ENCODE assay signal across 9 cellular contexts in the genomic region with DNA sequence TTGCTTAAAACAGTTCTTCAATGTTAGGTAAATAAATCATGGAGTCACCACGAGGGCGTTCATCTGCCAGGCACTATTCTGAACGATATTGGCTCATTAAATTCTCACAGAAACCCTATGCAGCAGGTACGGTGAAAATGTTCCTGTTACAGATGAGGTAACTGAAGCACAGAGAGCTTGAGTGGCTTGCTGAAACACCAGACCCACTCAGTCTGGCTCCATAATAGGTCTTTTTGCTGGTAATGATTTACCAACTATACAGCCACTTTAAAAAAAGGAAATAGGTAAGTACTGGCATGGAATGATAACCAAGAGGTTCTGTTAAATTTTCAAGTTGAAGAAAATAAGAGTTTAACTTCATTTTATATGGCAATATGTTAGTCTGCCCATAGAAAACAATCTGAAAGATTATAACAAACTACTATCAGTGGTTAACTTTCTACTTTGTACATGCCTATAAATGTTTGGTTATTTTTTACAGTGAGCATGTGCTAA. TPM values are rescaled to one million over a fixed set of nuclear protein-coding genes. Genes with fewer than 3 reads are reported as not detected.
DNase-seq lines count a peak whose midpoint lies in the region; ATAC-seq and TF ChIP-seq lines count a peak whose summit lies in the region.
"Had no signal": no experiment of that assay in that cellular context is flagged by ENCODE, and none has a peak within 500 bp of the region (broad histone marks: within the 10 kb centered on the region; RNA-seq: fewer than 3 reads in every experiment).

No MANE protein-coding gene starts in this region.

- POLR2A ChIA-PET in HEK293T (lab: Yijun Ruan, JAX) = interaction anchor here (0.9 to 1.5 kb wide), 4 partner anchors 15 to 53 kb away, joined by 3 to 4 read pairs (median 4); no protein-coding TSS in a partner anchor

- no peaks in the 10 kb centered on the region for H3K27me3 Mint-ChIP-seq in CD4-positive, CD25-positive, alpha-beta regulatory T cell
- H3K27me3 Mint-ChIP-seq in neural progenitor cell (ENCODE audit: insufficient read depth, low read depth) = no peaks in the 10 kb centered on the region
- H3K27me3 Mint-ChIP-seq in HFFc6 (ENCODE audit: insufficient read depth) = peaks cover 3% of the 10 kb centered on the region
- H3K27me3 Mint-ChIP-seq: central memory CD8-positive, alpha-beta T cell had no signal

- H3K4me1 Mint-ChIP-seq in CD4-positive, CD25-positive, alpha-beta regulatory T cell = peaks cover 12 to 30% (median 22%) of the 10 kb centered on the region in 4 donors
- peaks cover 18% of the 10 kb centered on the region for H3K4me1 Mint-ChIP-seq in neural progenitor cell
- H3K4me1 Mint-ChIP-seq in HFFc6 (ENCODE audit: low read depth) = peaks cover 22% of the 10 kb centered on the region

- peak overlapping the region; percentile 97 for H3K27ac ChIP-seq in CD4-positive, CD25-positive, alpha-beta regulatory T cell (ENCODE audit: insufficient read depth, low read length, poor library complexity, severe bottlenecking)
- H3K27ac ChIP-seq in caudate nucleus (ENCODE audit: low read depth, low read length) (peak overlapping the region; percentile 95), neural progenitor cell (no peak overlapping the region)

- H3K27me3 ChIP-seq in CD4-positive, CD25-positive, alpha-beta regulatory T cell (ENCODE audit: control insufficient read depth, insufficient read depth, low read length) = no peaks in the 10 kb centered on the region
- H3K27me3 ChIP-seq in neural progenitor cell = no peaks in the 10 kb centered on the region

- ATAC-seq in CD4-positive, CD25-positive, alpha-beta regulatory T cell (ENCODE audit: low read depth in 2 of 2) = no peak
- ATAC-seq in HG03095 (IDR thresholded peaks at IDR 0.05; ENCODE audit: unreplicated experiment) (no peak), HG02678 (IDR thresholded peaks at IDR 0.05; ENCODE audit: unreplicated experiment) (no peak)

- no peak overlapping the region for H2AFZ ChIP-seq in neural progenitor cell (replicated peaks)

- CTCF ChIA-PET in HEK293T (lab: Yijun Ruan, JAX) = no interaction called here

- peaks cover 36% of the 10 kb centered on the region for H3K4me1 ChIP-seq in CD4-positive, CD25-positive, alpha-beta regulatory T cell (ENCODE audit: control insufficient read depth, insufficient read depth, low read length, poor library complexity, severe bottlenecking)
- H3K4me1 ChIP-seq in neural progenitor cell = peaks cover 20% of the 10 kb centered on the region

- peaks cover 10% of the 10 kb centered on the region for H3F3A ChIP-seq in neural progenitor cell (ENCODE audit: low read depth)

- H3K27ac Mint-ChIP-seq in CD4-positive, CD25-positive, alpha-beta regulatory T cell = no peak overlapping the region
- H3K27ac Mint-ChIP-seq in neural progenitor cell = no peak overlapping the region
- H3K27ac Mint-ChIP-seq in HFFc6 = no peak overlapping the region

- H3K9me3 ChIP-seq in CD4-positive, CD25-positive, alpha-beta regulatory T cell (ENCODE audit: control insufficient read depth in 2 of 2, low read length in 2 of 2) = no peaks in the 10 kb centered on the region
- no peaks in the 10 kb centered on the region for H3K9me3 ChIP-seq in neural progenitor cell (ENCODE audit: low read depth)

- no peaks in the 10 kb centered on the region for H3K36me3 ChIP-seq in CD4-positive, CD25-positive, alpha-beta regulatory T cell (ENCODE audit: control insufficient read depth, insufficient read depth, low read length)
- no peaks in the 10 kb centered on the region for H3K36me3 ChIP-seq in neural progenitor cell

- DNase-seq in CD4-positive, CD25-positive, alpha-beta regulatory T cell = no peak
- DNase-seq in HEK293T (ENCODE audit: extremely low spot score) (no peak), caudate nucleus (lab: John Stamatoyannopoulos, UW) (no peak), neural progenitor cell (ENCODE audit: low spot score) (no peak), HFFc6 (no peak), COR-L47 (lab: John Stamatoyannopoulos, UW) (no peak)

- peaks cover 34% of the 10 kb centered on the region for H4K20me1 ChIP-seq in neural progenitor cell (ENCODE audit: low read depth)

- H3K79me2 ChIP-seq in neural progenitor cell (ENCODE audit: low read depth) = peaks cover 44% of the 10 kb centered on the region

- TF ChIP-seq CTCF in neural progenitor cell (IDR thresholded peaks at IDR 0.05) (no peak), HFFc6 (IDR thresholded peaks at IDR 0.05) (no peak)

- H3K9ac ChIP-seq in neural progenitor cell = no peak overlapping the region

- peaks cover 10% of the 10 kb centered on the region for H3K36me3 Mint-ChIP-seq in CD4-positive, CD25-positive, alpha-beta regulatory T cell
- H3K36me3 Mint-ChIP-seq in neural progenitor cell (no peaks in the 10 kb centered on the region), HFFc6 (ENCODE audit: low read depth) (peaks cover 9% of the 10 kb centered on the region)

- peak overlapping the region; percentile 96 for H3K4me2 ChIP-seq in neural progenitor cell

- peak overlapping the region; percentile 90 for H3K4me3 ChIP-seq in CD4-positive, CD25-positive, alpha-beta regulatory T cell (ENCODE audit: low read depth, low read length)
- peak overlapping the region; percentile 81 for H3K4me3 ChIP-seq in neural progenitor cell

- no peaks in the 10 kb centered on the region for H3K9me3 Mint-ChIP-seq in CD4-positive, CD25-positive, alpha-beta regulatory T cell
- H3K9me3 Mint-ChIP-seq in neural progenitor cell = no peaks in the 10 kb centered on the region
- H3K9me3 Mint-ChIP-seq in HFFc6 = no peaks in the 10 kb centered on the region; the same call in 1 of the 2 replicates
- H3K9me3 Mint-ChIP-seq: central memory CD8-positive, alpha-beta T cell had no signal

- H3K4me3 Mint-ChIP-seq in CD4-positive, CD25-positive, alpha-beta regulatory T cell = no peak overlapping the region
- H3K4me3 Mint-ChIP-seq in neural progenitor cell (no peak overlapping the region), HFFc6 (no peak overlapping the region)
- H3K4me3 Mint-ChIP-seq: central memory CD8-positive, alpha-beta T cell had no signal

TF ChIP-seq in HEK293T, 16 proteins besides CTCF, POLR2A, EP300 and RAD21:
- TF ChIP-seq PKNOX1 (IDR thresholded peaks at IDR 0.05) (peak; percentile 48), ARNT (IDR thresholded peaks at IDR 0.05) (no peak), CTBP1 (IDR thresholded peaks at IDR 0.05; ENCODE audit: borderline replicate concordance) (no peak), BHLHE40 (IDR thresholded peaks at IDR 0.05; ENCODE audit: borderline replicate concordance) (no peak), HDGF (IDR thresholded peaks at IDR 0.05; ENCODE audit: borderline replicate concordance) (no peak), SP1 (IDR thresholded peaks at IDR 0.05) (no peak), FOXM1 (IDR thresholded peaks at IDR 0.05; ENCODE audit: borderline replicate concordance) (no peak)

RNA-seq across cellular contexts. Expression of gene TM9SF3, which starts 1.3 kb away (rescaled TPM):
- 82.8 TPM for total RNA-seq in CD4-positive, CD25-positive, alpha-beta regulatory T cell
- polyA plus RNA-seq in CD4-positive, CD25-positive, alpha-beta regulatory T cell = 10 to 100 TPM; 59.9 to 71.0 (median 69.3) TPM
- 73.1 and 122 TPM in 2 replicates for total RNA-seq in neural progenitor cell (ENCODE audit: low replicate concordance)
- total RNA-seq in HFFc6 (2021; fragmentation: NEBNext Ultra II Directional; extraction: Animal tissue kit (Norgen Biotek cat#: 25700)) = 100 to 1,000 TPM; 195 to 235 (median 208) TPM
